ENCODE assay signal across 1 cellular context in the genomic region with DNA sequence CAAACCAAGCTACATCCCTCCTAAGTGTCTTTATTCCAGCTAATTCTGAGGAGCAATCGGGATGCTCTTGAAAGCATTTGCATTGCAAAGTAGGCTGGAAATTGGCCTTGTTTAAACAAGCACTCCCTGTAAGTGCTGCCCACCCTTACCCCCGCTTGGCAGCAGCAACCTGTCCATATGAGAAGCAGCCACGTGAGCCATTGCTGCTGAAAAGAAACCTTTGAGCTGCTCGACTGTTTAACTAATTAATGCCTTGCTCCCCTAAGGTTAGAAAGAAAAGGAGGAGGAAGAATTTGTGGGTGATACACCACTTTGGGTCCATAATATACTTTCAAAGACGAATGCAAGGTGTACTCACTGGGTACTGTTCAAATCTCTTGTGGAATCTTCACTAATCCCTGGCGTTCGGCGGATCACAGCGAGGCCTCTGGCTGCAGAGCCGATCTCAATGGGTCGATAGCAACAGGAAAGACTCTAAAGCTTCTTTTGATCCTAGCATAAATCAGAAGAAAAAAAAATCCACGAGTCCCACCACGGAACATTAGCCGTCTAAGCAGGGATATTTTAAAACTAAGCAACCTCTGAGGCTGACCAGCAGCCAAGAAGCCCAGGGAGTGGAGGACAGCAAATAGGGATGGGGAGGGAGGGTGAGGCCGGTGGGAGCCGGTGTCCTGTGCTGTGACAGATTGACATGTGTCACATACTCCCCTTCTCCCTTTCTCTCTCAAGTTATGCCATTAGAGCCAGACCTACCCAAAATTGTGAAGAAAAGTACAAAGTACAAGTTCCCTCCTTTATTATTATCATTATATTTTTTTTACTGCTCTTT.
TF ChIP-seq lines count a peak whose summit lies in the region.

No MANE protein-coding gene starts in this region.

TF ChIP-seq in HepG2, 621 proteins besides CTCF, POLR2A, EP300 and RAD21 (continued from another document and continues in another):
- TF ChIP-seq, protein P1, sequence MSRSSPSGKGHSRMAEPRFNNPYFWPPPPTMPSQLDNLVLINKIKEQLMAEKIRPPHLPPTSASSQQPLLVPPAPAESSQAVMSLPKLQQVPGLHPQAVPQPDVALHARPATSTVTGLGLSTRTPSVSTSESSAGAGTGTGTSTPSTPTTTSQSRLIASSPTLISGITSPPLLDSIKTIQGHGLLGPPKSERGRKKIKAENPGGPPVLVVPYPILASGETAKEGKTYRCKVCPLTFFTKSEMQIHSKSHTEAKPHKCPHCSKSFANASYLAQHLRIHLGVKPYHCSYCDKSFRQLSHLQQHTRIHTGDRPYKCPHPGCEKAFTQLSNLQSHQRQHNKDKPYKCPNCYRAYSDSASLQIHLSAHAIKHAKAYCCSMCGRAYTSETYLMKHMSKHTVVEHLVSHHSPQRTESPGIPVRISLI (CRISPR knock-in tag; IDR thresholded peaks at IDR 0.05; ENCODE audit: borderline replicate concordance) = 0 out of 2 replicates have a peak, but pooled peaks have one; percentile 30
- TF ChIP-seq, protein P2, sequence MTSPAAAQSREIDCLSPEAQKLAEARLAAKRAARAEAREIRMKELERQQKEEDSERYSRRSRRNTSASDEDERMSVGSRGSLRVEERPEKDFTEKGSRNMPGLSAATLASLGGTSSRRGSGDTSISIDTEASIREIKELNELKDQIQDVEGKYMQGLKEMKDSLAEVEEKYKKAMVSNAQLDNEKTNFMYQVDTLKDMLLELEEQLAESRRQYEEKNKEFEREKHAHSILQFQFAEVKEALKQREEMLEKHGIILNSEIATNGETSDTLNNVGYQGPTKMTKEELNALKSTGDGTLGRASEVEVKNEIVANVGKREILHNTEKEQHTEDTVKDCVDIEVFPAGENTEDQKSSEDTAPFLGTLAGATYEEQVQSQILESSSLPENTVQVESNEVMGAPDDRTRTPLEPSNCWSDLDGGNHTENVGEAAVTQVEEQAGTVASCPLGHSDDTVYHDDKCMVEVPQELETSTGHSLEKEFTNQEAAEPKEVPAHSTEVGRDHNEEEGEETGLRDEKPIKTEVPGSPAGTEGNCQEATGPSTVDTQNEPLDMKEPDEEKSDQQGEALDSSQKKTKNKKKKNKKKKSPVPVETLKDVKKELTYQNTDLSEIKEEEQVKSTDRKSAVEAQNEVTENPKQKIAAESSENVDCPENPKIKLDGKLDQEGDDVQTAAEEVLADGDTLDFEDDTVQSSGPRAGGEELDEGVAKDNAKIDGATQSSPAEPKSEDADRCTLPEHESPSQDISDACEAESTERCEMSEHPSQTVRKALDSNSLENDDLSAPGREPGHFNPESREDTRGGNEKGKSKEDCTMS (CRISPR knock-in tag; conservative IDR thresholded peaks at IDR 0.05) = no peak
- TF ChIP-seq, protein P3, sequence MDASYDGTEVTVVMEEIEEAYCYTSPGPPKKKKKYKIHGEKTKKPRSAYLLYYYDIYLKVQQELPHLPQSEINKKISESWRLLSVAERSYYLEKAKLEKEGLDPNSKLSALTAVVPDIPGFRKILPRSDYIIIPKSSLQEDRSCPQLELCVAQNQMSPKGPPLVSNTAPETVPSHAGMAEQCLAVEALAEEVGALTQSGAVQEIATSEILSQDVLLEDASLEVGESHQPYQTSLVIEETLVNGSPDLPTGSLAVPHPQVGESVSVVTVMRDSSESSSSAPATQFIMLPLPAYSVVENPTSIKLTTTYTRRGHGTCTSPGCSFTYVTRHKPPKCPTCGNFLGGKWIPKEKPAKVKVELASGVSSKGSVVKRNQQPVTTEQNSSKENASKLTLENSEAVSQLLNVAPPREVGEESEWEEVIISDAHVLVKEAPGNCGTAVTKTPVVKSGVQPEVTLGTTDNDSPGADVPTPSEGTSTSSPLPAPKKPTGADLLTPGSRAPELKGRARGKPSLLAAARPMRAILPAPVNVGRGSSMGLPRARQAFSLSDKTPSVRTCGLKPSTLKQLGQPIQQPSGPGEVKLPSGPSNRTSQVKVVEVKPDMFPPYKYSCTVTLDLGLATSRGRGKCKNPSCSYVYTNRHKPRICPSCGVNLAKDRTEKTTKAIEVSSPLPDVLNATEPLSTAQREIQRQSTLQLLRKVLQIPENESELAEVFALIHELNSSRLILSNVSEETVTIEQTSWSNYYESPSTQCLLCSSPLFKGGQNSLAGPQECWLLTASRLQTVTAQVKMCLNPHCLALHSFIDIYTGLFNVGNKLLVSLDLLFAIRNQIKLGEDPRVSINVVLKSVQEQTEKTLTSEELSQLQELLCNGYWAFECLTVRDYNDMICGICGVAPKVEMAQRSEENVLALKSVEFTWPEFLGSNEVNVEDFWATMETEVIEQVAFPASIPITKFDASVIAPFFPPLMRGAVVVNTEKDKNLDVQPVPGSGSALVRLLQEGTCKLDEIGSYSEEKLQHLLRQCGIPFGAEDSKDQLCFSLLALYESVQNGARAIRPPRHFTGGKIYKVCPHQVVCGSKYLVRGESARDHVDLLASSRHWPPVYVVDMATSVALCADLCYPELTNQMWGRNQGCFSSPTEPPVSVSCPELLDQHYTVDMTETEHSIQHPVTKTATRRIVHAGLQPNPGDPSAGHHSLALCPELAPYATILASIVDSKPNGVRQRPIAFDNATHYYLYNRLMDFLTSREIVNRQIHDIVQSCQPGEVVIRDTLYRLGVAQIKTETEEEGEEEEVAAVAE (CRISPR knock-in tag; IDR thresholded peaks at IDR 0.05; ENCODE audit: borderline replicate concordance) = no peak
- TF ChIP-seq YEATS2 (CRISPR knock-in tag; IDR thresholded peaks at IDR 0.05; ENCODE audit: borderline replicate concordance) (no peak), ARNTL (CRISPR knock-in tag; IDR thresholded peaks at IDR 0.05) (peak; percentile 65; the same call in 1 of the 2 replicates), MTA3 (CRISPR knock-in tag; IDR thresholded peaks at IDR 0.05) (no peak), KDM3A (CRISPR knock-in tag; IDR thresholded peaks at IDR 0.05; ENCODE audit: low read depth) (no peak), ZSCAN21 (CRISPR knock-in tag; IDR thresholded peaks at IDR 0.05; ENCODE audit: borderline replicate concordance) (no peak), SRSF4 (IDR thresholded peaks at IDR 0.05; ENCODE audit: low read depth, low read length, poor library complexity, severe bottlenecking) (no peak), IKZF4 (CRISPR knock-in tag; IDR thresholded peaks at IDR 0.05; ENCODE audit: borderline replicate concordance, low read depth, not compliant biosample characterization) (no peak), ZFP82 (CRISPR knock-in tag; IDR thresholded peaks at IDR 0.05; ENCODE audit: borderline replicate concordance) (no peak), ZBTB7A (CRISPR knock-in tag; IDR thresholded peaks at IDR 0.05) (0 out of 2 replicates have a peak, but pooled peaks have one; percentile 31), ZFP62 (CRISPR knock-in tag; IDR thresholded peaks at IDR 0.05) (no peak), ZSCAN20 (CRISPR knock-in tag; IDR thresholded peaks at IDR 0.05; ENCODE audit: borderline replicate concordance) (no peak), FOSL2 (CRISPR knock-in tag; IDR thresholded peaks at IDR 0.05) (no peak)
- TF ChIP-seq, protein P4, sequence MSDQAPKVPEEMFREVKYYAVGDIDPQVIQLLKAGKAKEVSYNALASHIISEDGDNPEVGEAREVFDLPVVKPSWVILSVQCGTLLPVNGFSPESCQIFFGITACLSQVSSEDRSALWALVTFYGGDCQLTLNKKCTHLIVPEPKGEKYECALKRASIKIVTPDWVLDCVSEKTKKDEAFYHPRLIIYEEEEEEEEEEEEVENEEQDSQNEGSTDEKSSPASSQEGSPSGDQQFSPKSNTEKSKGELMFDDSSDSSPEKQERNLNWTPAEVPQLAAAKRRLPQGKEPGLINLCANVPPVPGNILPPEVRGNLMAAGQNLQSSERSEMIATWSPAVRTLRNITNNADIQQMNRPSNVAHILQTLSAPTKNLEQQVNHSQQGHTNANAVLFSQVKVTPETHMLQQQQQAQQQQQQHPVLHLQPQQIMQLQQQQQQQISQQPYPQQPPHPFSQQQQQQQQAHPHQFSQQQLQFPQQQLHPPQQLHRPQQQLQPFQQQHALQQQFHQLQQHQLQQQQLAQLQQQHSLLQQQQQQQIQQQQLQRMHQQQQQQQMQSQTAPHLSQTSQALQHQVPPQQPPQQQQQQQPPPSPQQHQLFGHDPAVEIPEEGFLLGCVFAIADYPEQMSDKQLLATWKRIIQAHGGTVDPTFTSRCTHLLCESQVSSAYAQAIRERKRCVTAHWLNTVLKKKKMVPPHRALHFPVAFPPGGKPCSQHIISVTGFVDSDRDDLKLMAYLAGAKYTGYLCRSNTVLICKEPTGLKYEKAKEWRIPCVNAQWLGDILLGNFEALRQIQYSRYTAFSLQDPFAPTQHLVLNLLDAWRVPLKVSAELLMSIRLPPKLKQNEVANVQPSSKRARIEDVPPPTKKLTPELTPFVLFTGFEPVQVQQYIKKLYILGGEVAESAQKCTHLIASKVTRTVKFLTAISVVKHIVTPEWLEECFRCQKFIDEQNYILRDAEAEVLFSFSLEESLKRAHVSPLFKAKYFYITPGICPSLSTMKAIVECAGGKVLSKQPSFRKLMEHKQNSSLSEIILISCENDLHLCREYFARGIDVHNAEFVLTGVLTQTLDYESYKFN (CRISPR knock-in tag; conservative IDR thresholded peaks at IDR 0.05) = 0 out of 2 replicates have a peak, but pooled peaks have one; percentile 30
- TF ChIP-seq, protein P5, sequence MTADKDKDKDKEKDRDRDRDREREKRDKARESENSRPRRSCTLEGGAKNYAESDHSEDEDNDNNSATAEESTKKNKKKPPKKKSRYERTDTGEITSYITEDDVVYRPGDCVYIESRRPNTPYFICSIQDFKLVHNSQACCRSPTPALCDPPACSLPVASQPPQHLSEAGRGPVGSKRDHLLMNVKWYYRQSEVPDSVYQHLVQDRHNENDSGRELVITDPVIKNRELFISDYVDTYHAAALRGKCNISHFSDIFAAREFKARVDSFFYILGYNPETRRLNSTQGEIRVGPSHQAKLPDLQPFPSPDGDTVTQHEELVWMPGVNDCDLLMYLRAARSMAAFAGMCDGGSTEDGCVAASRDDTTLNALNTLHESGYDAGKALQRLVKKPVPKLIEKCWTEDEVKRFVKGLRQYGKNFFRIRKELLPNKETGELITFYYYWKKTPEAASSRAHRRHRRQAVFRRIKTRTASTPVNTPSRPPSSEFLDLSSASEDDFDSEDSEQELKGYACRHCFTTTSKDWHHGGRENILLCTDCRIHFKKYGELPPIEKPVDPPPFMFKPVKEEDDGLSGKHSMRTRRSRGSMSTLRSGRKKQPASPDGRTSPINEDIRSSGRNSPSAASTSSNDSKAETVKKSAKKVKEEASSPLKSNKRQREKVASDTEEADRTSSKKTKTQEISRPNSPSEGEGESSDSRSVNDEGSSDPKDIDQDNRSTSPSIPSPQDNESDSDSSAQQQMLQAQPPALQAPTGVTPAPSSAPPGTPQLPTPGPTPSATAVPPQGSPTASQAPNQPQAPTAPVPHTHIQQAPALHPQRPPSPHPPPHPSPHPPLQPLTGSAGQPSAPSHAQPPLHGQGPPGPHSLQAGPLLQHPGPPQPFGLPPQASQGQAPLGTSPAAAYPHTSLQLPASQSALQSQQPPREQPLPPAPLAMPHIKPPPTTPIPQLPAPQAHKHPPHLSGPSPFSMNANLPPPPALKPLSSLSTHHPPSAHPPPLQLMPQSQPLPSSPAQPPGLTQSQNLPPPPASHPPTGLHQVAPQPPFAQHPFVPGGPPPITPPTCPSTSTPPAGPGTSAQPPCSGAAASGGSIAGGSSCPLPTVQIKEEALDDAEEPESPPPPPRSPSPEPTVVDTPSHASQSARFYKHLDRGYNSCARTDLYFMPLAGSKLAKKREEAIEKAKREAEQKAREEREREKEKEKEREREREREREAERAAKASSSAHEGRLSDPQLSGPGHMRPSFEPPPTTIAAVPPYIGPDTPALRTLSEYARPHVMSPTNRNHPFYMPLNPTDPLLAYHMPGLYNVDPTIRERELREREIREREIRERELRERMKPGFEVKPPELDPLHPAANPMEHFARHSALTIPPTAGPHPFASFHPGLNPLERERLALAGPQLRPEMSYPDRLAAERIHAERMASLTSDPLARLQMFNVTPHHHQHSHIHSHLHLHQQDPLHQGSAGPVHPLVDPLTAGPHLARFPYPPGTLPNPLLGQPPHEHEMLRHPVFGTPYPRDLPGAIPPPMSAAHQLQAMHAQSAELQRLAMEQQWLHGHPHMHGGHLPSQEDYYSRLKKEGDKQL (CRISPR knock-in tag; IDR thresholded peaks at IDR 0.05; ENCODE audit: low read depth) = no peak
- TF ChIP-seq, protein P6, sequence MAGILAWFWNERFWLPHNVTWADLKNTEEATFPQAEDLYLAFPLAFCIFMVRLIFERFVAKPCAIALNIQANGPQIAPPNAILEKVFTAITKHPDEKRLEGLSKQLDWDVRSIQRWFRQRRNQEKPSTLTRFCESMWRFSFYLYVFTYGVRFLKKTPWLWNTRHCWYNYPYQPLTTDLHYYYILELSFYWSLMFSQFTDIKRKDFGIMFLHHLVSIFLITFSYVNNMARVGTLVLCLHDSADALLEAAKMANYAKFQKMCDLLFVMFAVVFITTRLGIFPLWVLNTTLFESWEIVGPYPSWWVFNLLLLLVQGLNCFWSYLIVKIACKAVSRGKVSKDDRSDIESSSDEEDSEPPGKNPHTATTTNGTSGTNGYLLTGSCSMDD (CRISPR knock-in tag; IDR thresholded peaks at IDR 0.05) = no peak
- TF ChIP-seq, protein P7, sequence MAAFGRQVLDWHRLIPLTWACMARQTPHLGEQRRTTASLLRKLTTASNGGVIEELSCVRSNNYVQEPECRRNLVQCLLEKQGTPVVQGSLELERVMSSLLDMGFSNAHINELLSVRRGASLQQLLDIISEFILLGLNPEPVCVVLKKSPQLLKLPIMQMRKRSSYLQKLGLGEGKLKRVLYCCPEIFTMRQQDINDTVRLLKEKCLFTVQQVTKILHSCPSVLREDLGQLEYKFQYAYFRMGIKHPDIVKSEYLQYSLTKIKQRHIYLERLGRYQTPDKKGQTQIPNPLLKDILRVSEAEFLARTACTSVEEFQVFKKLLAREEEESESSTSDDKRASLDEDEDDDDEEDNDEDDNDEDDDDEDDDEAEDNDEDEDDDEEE (CRISPR knock-in tag; IDR thresholded peaks at IDR 0.05) = no peak
- TF ChIP-seq, protein P8, sequence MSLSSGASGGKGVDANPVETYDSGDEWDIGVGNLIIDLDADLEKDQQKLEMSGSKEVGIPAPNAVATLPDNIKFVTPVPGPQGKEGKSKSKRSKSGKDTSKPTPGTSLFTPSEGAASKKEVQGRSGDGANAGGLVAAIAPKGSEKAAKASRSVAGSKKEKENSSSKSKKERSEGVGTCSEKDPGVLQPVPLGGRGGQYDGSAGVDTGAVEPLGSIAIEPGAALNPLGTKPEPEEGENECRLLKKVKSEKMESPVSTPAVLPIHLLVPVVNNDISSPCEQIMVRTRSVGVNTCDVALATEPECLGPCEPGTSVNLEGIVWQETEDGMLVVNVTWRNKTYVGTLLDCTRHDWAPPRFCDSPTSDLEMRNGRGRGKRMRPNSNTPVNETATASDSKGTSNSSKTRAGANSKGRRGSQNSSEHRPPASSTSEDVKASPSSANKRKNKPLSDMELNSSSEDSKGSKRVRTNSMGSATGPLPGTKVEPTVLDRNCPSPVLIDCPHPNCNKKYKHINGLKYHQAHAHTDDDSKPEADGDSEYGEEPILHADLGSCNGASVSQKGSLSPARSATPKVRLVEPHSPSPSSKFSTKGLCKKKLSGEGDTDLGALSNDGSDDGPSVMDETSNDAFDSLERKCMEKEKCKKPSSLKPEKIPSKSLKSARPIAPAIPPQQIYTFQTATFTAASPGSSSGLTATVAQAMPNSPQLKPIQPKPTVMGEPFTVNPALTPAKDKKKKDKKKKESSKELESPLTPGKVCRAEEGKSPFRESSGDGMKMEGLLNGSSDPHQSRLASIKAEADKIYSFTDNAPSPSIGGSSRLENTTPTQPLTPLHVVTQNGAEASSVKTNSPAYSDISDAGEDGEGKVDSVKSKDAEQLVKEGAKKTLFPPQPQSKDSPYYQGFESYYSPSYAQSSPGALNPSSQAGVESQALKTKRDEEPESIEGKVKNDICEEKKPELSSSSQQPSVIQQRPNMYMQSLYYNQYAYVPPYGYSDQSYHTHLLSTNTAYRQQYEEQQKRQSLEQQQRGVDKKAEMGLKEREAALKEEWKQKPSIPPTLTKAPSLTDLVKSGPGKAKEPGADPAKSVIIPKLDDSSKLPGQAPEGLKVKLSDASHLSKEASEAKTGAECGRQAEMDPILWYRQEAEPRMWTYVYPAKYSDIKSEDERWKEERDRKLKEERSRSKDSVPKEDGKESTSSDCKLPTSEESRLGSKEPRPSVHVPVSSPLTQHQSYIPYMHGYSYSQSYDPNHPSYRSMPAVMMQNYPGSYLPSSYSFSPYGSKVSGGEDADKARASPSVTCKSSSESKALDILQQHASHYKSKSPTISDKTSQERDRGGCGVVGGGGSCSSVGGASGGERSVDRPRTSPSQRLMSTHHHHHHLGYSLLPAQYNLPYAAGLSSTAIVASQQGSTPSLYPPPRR (CRISPR knock-in tag; IDR thresholded peaks at IDR 0.05; ENCODE audit: borderline replicate concordance) = 0 out of 2 replicates have a peak, but pooled peaks have one; percentile 13
